In the genomic region with DNA sequence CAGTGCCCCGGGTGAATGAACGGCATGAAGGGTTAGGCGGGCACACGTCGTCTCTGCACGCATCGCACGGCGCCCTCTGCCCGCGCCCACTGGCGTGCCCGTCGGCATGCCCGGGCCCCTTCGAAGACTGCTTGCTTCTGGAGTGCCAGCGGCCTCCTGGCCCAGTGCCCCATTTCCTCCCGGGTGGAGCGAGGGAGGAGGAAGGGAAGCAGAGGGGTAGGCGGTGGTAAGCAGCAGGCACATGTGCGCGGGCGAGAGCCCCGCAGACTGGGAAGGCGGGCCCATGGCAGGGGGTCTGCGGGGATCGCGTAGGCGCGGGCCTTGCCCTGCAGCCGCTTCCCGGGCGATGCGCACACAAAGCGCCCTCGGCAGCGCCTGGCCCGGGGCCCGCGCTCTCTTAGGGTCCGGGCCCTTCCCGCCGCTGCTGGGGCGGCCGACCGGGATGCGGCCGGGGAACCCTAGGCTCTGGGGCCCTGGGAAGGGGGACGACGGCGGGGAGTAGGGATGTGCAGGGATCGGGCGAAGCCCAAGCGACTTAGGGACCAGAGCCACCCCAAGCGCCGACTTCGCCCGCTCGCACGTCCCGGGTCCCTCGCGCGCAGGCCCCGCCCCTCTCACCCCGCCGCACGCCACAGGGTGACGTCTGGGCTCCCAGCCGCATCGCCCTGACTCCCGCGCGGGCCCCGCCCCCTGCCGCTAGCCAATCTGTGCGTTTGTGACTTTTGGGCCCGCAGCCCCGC, we compare ENCODE assay signal across 8 cellular contexts. TPM values are rescaled to one million over a fixed set of nuclear protein-coding genes. Genes with fewer than 3 reads are reported as not detected.
A peak's percentile ranks its signal among the peaks of the same experiment; 100 is the strongest.
DNase-seq lines count a peak whose midpoint lies in the region; ATAC-seq and TF ChIP-seq lines count a peak whose summit lies in the region.

No MANE protein-coding gene starts in this region.

- H3K9me3 Mint-ChIP-seq in CD4-positive, alpha-beta memory T cell: peaks cover 0 to 2% (median 0%) of the 10 kb centered on the region in 8 donors
- no peaks in the 10 kb centered on the region for H3K9me3 Mint-ChIP-seq in activated CD4-positive, alpha-beta memory T cell treated with anti-CD3 and anti-CD28 coated beads for 36 hours
- peaks cover 12% of the 10 kb centered on the region for H3K9me3 Mint-ChIP-seq in nephron

- CTCF ChIA-PET in CD4-positive, alpha-beta memory T cell (lab: Charles Lee; ENCODE audit: partially characterized antibody): interaction anchor here (2.5 kb wide), 1 partner anchor 8 kb away, joined by 5 read pairs; no protein-coding TSS in a partner anchor
- CTCF ChIA-PET in activated CD4-positive, alpha-beta memory T cell treated with anti-CD3 and anti-CD28 coated beads for 36 hours (lab: Charles Lee): interaction anchor here (0.5 to 0.9 kb wide), 2 partner anchors 149 kb away, joined by 3 read pairs; no protein-coding TSS in a partner anchor

- H3K4me1 ChIP-seq in CD4-positive, alpha-beta memory T cell (ENCODE audit: insufficient read depth, low read length): peaks cover 36% of the 10 kb centered on the region
- peaks cover 6 to 46% (median 10%) of the 10 kb centered on the region in 3 donors for H3K4me1 ChIP-seq in esophagus squamous epithelium

- peak; percentile 3 for ATAC-seq in GM19372 (IDR thresholded peaks at IDR 0.05; ENCODE audit: low read depth, unreplicated experiment)

- H3K27me3 Mint-ChIP-seq in CD4-positive, alpha-beta memory T cell: no peaks in the 10 kb centered on the region
- H3K27me3 Mint-ChIP-seq in activated CD4-positive, alpha-beta memory T cell treated with anti-CD3 and anti-CD28 coated beads for 36 hours: no peaks in the 10 kb centered on the region
- no peaks in the 10 kb centered on the region for H3K27me3 Mint-ChIP-seq in nephron (ENCODE audit: low read depth)

- peak overlapping the region; percentile 47 to 88 (median 68) for H3K4me3 Mint-ChIP-seq in CD4-positive, alpha-beta memory T cell
- H3K4me3 Mint-ChIP-seq in activated CD4-positive, alpha-beta memory T cell treated with anti-CD3 and anti-CD28 coated beads for 36 hours: peak overlapping the region; percentile 73
- peak overlapping the region; percentile 77 to 93 (median 86) for H3K4me3 Mint-ChIP-seq in nephron

- POLR2A ChIA-PET in CD4-positive, alpha-beta memory T cell (lab: Charles Lee; ENCODE audit: partially characterized antibody): interaction anchor here (0.8 to 3.7 kb wide), 10 partner anchors 7 to 283 kb away, joined by 3 to 36 read pairs (median 4); partner anchors contain the start of gene RPL10
- POLR2A ChIA-PET in activated CD4-positive, alpha-beta memory T cell treated with anti-CD3 and anti-CD28 coated beads for 36 hours (lab: Charles Lee): interaction anchor here (0.6 to 1.0 kb wide), 2 partner anchors 7 to 21 kb away, joined by 3 read pairs; no protein-coding TSS in a partner anchor

- 64% methylated on average over 11 of the region's 79 CpGs; no CpG with 5 or more reads in 1 of the 2 donors for WGBS in esophagus squamous epithelium, 2 donors

- intact Hi-C loops in CD4-positive, alpha-beta memory T cell (cut with micrococcal nuclease): loop anchor here (10.0 kb wide), 2 partner anchors 283 to 403 kb away; partner anchors contain the start of genes HCFC1, MECP2 and TMEM187
- intact Hi-C loops in activated CD4-positive, alpha-beta memory T cell treated with anti-CD3 and anti-CD28 coated beads for 36 hours (cut with micrococcal nuclease): loop anchor here (1.0 to 10.0 kb wide), 4 partner anchors 59 to 450 kb away; partner anchors contain the start of genes GDI1, HCFC1, MECP2 and TMEM187
- intact Hi-C loops in esophagus squamous epithelium (cut with DNase I): no loop called here

- peaks cover 3 to 14% of the 10 kb centered on the region in 2 donors for H3K36me3 Mint-ChIP-seq in CD4-positive, alpha-beta memory T cell
- H3K36me3 Mint-ChIP-seq in activated CD4-positive, alpha-beta memory T cell treated with anti-CD3 and anti-CD28 coated beads for 36 hours: peaks cover 8% of the 10 kb centered on the region
- H3K36me3 Mint-ChIP-seq in nephron (ENCODE audit: low read depth): peaks cover 5% of the 10 kb centered on the region

- H3K36me3 ChIP-seq in CD4-positive, alpha-beta memory T cell (ENCODE audit: insufficient read depth, low read length): no peaks in the 10 kb centered on the region
- peaks cover 0 to 17% (median 0%) of the 10 kb centered on the region in 3 donors for H3K36me3 ChIP-seq in esophagus squamous epithelium

- H3K4me3 ChIP-seq in CD4-positive, alpha-beta memory T cell (ENCODE audit: low read length in 2 of 2): peak overlapping the region in 1 of 2 donors; percentile 49
- H3K4me3 ChIP-seq in esophagus squamous epithelium: peak overlapping the region; percentile 40 to 79 (median 54)

- peak overlapping the region; percentile 92 to 97 (median 95) for H3K27ac Mint-ChIP-seq in CD4-positive, alpha-beta memory T cell
- H3K27ac Mint-ChIP-seq in activated CD4-positive, alpha-beta memory T cell treated with anti-CD3 and anti-CD28 coated beads for 36 hours: peak overlapping the region; percentile 82
- peak overlapping the region in 2 of 3 experiments; percentile 28 to 40 for H3K27ac Mint-ChIP-seq in nephron

- peak overlapping the region; percentile 90 for H3K27ac ChIP-seq in CD4-positive, alpha-beta memory T cell (ENCODE audit: low read depth, low read length)
- peak overlapping the region; percentile 92 to 99 (median 96) for H3K27ac ChIP-seq in esophagus squamous epithelium

- peak in 3 of 4 donors; percentile 63 to 95 (median 83) for TF ChIP-seq POLR2A in esophagus squamous epithelium (IDR thresholded peaks at IDR 0.05)
- TF ChIP-seq POLR2A in erythroblast (IDR thresholded peaks at IDR 0.05; ENCODE audit: low read length): no peak

- peak in 2 of 5 donors; percentile 41 to 59 for DNase-seq in CD4-positive, alpha-beta memory T cell
- peak; percentile 87 for DNase-seq in HuH-7 (ENCODE audit: low spot score)
- peak; percentile 43 for DNase-seq in activated CD4-positive, alpha-beta memory T cell treated with anti-CD3 and anti-CD28 coated beads for 36 hours
- no peak for DNase-seq in esophagus squamous epithelium (lab: John Stamatoyannopoulos, UW)
- no peak for DNase-seq in GM19238 (ENCODE audit: insufficient read length, low spot score)
- DNase-seq in erythroblast (lab: John Stamatoyannopoulos, UW): no peak

- TF ChIP-seq CTCF in esophagus squamous epithelium (IDR thresholded peaks at IDR 0.05): no peak
- TF ChIP-seq CTCF in nephron (IDR thresholded peaks at IDR 0.05; ENCODE audit: unreplicated experiment in 3 of 3): no peak

- peaks cover 5 to 27% (median 14%) of the 10 kb centered on the region in 4 donors for H3K4me1 Mint-ChIP-seq in CD4-positive, alpha-beta memory T cell
- H3K4me1 Mint-ChIP-seq in activated CD4-positive, alpha-beta memory T cell treated with anti-CD3 and anti-CD28 coated beads for 36 hours (ENCODE audit: low read depth): peaks cover 27% of the 10 kb centered on the region
- peaks cover 12% of the 10 kb centered on the region for H3K4me1 Mint-ChIP-seq in nephron

- no peaks in the 10 kb centered on the region for H3K9me3 ChIP-seq in CD4-positive, alpha-beta memory T cell (ENCODE audit: control insufficient read depth in 1 of 2, low read length in 2 of 2)
- H3K9me3 ChIP-seq in esophagus squamous epithelium: no peaks in the 10 kb centered on the region

- no peaks in the 10 kb centered on the region for H3K27me3 ChIP-seq in CD4-positive, alpha-beta memory T cell (ENCODE audit: insufficient read depth, low read length)
- H3K27me3 ChIP-seq in esophagus squamous epithelium: no peaks in the 10 kb centered on the region

RNA-seq across cellular contexts. Expression of gene EMD, which starts 0.9 kb away (rescaled TPM):
- 10 to 100 TPM; 84.3 to 88.7 TPM for total RNA-seq in CD4-positive, alpha-beta memory T cell
- polyA plus RNA-seq in CD4-positive, alpha-beta memory T cell: 10 to 100 TPM; 30.3 to 38.2 TPM
- total RNA-seq in activated CD4-positive, alpha-beta memory T cell treated with anti-CD3 and anti-CD28 coated beads for 36 hours: 10 to 100 TPM; 75.8 to 79.1 TPM
- 10 to 100 TPM; 12.7 to 50.1 (median 40.2) TPM for total RNA-seq in esophagus squamous epithelium

RNA-seq across cellular contexts. Expression of gene FLNA, which starts 3.8 kb away (rescaled TPM):
- total RNA-seq in CD4-positive, alpha-beta memory T cell: 100 to 1,000 TPM; 839 to 871 TPM
- polyA plus RNA-seq in CD4-positive, alpha-beta memory T cell: 100 to 1,000 TPM in 1 of 2 donors, 10 to 100 TPM in 1; 87.4 to 683 TPM
- 1,000 to 10,000 TPM; 1,023 to 1,032 TPM for total RNA-seq in activated CD4-positive, alpha-beta memory T cell treated with anti-CD3 and anti-CD28 coated beads for 36 hours
- 1,000 to 10,000 TPM in 1 of 4 donors, 100 to 1,000 TPM in 3; 290 to 1,242 (median 582) TPM for total RNA-seq in esophagus squamous epithelium

RNA-seq across cellular contexts. Expression of gene RPL10, which starts 19.9 kb away (rescaled TPM):
- 1,000 to 10,000 TPM; 5,157 to 5,386 TPM for total RNA-seq in CD4-positive, alpha-beta memory T cell
- 1,000 to 10,000 TPM; 4,018 to 5,740 TPM for polyA plus RNA-seq in CD4-positive, alpha-beta memory T cell
- 1,000 to 10,000 TPM; 3,597 to 3,654 TPM for total RNA-seq in activated CD4-positive, alpha-beta memory T cell treated with anti-CD3 and anti-CD28 coated beads for 36 hours
- 1,000 to 10,000 TPM; 2,607 to 8,937 (median 4,770) TPM for total RNA-seq in esophagus squamous epithelium

RNA-seq across cellular contexts. Expression of gene DNASE1L1, which starts 30.8 kb away (rescaled TPM):
- total RNA-seq in CD4-positive, alpha-beta memory T cell: 10 to 100 TPM; 25.3 to 26.3 TPM
- 10 to 100 TPM; 14.0 to 16.2 TPM for polyA plus RNA-seq in CD4-positive, alpha-beta memory T cell
- total RNA-seq in activated CD4-positive, alpha-beta memory T cell treated with anti-CD3 and anti-CD28 coated beads for 36 hours: 10 to 100 TPM; 12.5 to 13.3 TPM
- total RNA-seq in esophagus squamous epithelium: 10 to 100 TPM; 21.7 to 41.4 (median 32.1) TPM

RNA-seq across cellular contexts. Expression of gene TAFAZZIN, which starts 33.1 kb away (rescaled TPM):
- total RNA-seq in CD4-positive, alpha-beta memory T cell: 100 to 1,000 TPM; 139 to 141 TPM
- polyA plus RNA-seq in CD4-positive, alpha-beta memory T cell: 10 to 100 TPM; 47.3 to 48.2 TPM
- 10 to 100 TPM; 58.6 to 66.4 TPM for total RNA-seq in activated CD4-positive, alpha-beta memory T cell treated with anti-CD3 and anti-CD28 coated beads for 36 hours
- total RNA-seq in esophagus squamous epithelium: 10 to 100 TPM; 16.3 to 37.4 (median 31.4) TPM

Comparison
In these comparisons a context has a peak if more than half of its experiments do, and no peak if none do; other contexts are left out.
1. DNase-seq: peak in HuH-7 (single experiment) and activated CD4-positive, alpha-beta memory T cell treated with anti-CD3 and anti-CD28 coated beads for 36 hours (single experiment); none in esophagus squamous epithelium (single experiment), GM19238 (single experiment) and erythroblast (0 of 2).
2. H3K27ac Mint-ChIP-seq: peak in every context shown above with its lines; median percentile 95 in CD4-positive, alpha-beta memory T cell; 82 in activated CD4-positive, alpha-beta memory T cell treated with anti-CD3 and anti-CD28 coated beads for 36 hours; 34 in nephron.
3. Peak in every context shown above with its lines, with median percentiles within 50 percentile points of each other: H3K4me3 Mint-ChIP-seq.